In the genomic region with DNA sequence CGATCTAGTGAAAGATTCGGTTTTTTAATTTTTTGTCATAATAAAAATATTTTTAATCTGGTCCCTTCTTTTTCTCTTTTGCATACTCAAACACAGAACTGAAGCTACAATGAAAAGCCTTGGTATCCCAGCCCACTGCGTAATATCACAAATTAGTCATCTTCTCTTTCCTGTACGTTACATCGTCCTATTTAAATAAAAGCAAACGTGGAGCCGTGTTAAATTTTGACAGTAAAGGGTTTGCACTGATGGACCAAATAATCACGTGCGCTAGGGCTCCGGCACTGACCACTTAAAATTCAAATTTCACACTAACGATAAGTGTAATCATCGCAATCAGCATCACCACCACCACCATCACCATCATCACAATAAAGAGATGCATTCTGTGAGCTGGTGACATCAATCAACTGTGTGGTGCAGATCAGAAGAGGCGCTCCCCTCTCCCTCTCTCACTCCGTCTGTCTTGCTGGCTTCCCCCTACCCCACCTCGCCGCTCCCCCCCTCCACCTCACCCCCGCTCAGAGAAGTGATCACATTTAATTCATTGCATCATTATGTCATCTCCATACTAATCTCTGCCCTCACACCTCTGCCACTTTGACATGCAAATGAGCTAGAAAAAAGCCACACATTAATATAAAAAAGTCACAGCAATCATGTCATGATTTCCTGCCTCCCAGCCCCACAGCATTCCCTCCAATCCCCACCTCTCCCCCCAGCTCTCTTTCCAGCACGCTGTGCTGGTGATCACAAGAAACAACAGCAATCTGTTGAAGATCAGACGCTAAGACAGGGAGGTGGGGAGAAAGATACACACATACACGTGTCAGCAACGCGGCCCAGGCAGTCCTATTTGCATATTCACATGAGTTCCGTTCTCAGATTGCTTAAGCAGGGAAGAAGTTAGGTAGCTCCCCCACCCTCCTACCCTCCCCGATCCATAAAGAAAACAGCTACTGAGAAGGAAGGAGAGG, we compare ENCODE assay signal across 11 cellular contexts.
DNase-seq lines count a peak whose midpoint lies in the region; ATAC-seq and TF ChIP-seq lines count a peak whose summit lies in the region.
"Had no signal": no experiment of that assay in that cellular context is flagged by ENCODE, and none has a peak within 500 bp of the region (broad histone marks: within the 10 kb centered on the region; RNA-seq: fewer than 3 reads in every experiment).

No MANE protein-coding gene starts in this region.

- peaks cover 11 to 13% (median 13%) of the 10 kb centered on the region in 3 donors for H3K4me1 Mint-ChIP-seq in naive B cell
- peaks cover 10% of the 10 kb centered on the region for H3K4me1 Mint-ChIP-seq in activated CD4-positive, alpha-beta T cell treated with anti-CD3 and anti-CD28 coated beads, Interleukin-2, amount 10 ng/mL, durations not matched to agents 7 days and 5 days

- H3K27ac Mint-ChIP-seq in naive B cell: peak overlapping the region in 1 of 6 donors; percentile 67
- no peak overlapping the region for H3K27ac Mint-ChIP-seq in activated CD4-positive, alpha-beta T cell treated with anti-CD3 and anti-CD28 coated beads, Interleukin-2, amount 10 ng/mL, durations not matched to agents 7 days and 5 days
- H3K27ac Mint-ChIP-seq: IgD-negative memory B cell; stimulated activated effector memory CD8-positive, alpha-beta T cell treated with anti-CD3 and anti-CD28 coated beads, Interleukin-12 subunit alpha, Interleukin-12 subunit beta, amount 100 ng/mL, for 72 hours had no signal

- H3K9me3 ChIP-seq in adrenal gland (replicated peaks in 1 of 3): no peaks in the 10 kb centered on the region

- no peak for TF ChIP-seq POLR2A in adrenal gland (IDR thresholded peaks at IDR 0.05)

- POLR2A ChIA-PET in HEK293T (lab: Yijun Ruan, JAX): interaction anchor here (1.5 kb wide), 1 partner anchor 9 kb away, joined by 4 read pairs; no protein-coding TSS in a partner anchor
- POLR2A ChIA-PET in activated CD4-positive, alpha-beta T cell treated with anti-CD3 and anti-CD28 coated beads, Interleukin-2, amount 10 ng/mL, durations not matched to agents 7 days and 5 days (lab: Charles Lee): no interaction called here

- TF ChIP-seq CTCF in brain microvascular endothelial cell (IDR thresholded peaks at IDR 0.05; ENCODE audit: low read depth, low read length, missing control alignments) (no peak), adrenal gland (IDR thresholded peaks at IDR 0.05) (no peak)

- no peaks in the 10 kb centered on the region for H3K36me3 Mint-ChIP-seq in naive B cell
- no peaks in the 10 kb centered on the region for H3K36me3 Mint-ChIP-seq in activated CD4-positive, alpha-beta T cell treated with anti-CD3 and anti-CD28 coated beads, Interleukin-2, amount 10 ng/mL, durations not matched to agents 7 days and 5 days (ENCODE audit: low read depth)
- H3K36me3 Mint-ChIP-seq: stimulated activated effector memory CD8-positive, alpha-beta T cell treated with anti-CD3 and anti-CD28 coated beads, Interleukin-12 subunit alpha, Interleukin-12 subunit beta, amount 100 ng/mL, for 72 hours had no signal

- H3K4me3 ChIP-seq in brain microvascular endothelial cell (ENCODE audit: low read depth, low read length) (peak overlapping the region; percentile 27), adrenal gland (peak overlapping the region in 1 of 4 donors; percentile 35)

- no peaks in the 10 kb centered on the region for H3K4me1 ChIP-seq in adrenal gland (replicated peaks in 1 of 2)

- no peak overlapping the region for H3K27ac ChIP-seq in brain microvascular endothelial cell
- H3K27ac ChIP-seq in adrenal gland: no peak overlapping the region

- DNase-seq in D341Med (ENCODE audit: low spot score) (peak; percentile 30), HEK293T (ENCODE audit: extremely low spot score) (peak; percentile 10), brain microvascular endothelial cell (peak; percentile 1), naive B cell (no peak), adrenal gland (no peak), dermis blood vessel endothelial cell (no peak)
- no peak for DNase-seq in activated CD4-positive, alpha-beta T cell treated with anti-CD3 and anti-CD28 coated beads, Interleukin-2, amount 10 ng/mL, durations not matched to agents 7 days and 5 days
- DNase-seq: SHP77 had no signal

- intact Hi-C loops in adrenal gland (cut with DNase I): no loop called here

- H3K27me3 Mint-ChIP-seq in naive B cell: peaks cover 56 to 67% (median 61%) of the 10 kb centered on the region in 3 donors
- H3K27me3 Mint-ChIP-seq in activated CD4-positive, alpha-beta T cell treated with anti-CD3 and anti-CD28 coated beads, Interleukin-2, amount 10 ng/mL, durations not matched to agents 7 days and 5 days: peaks cover 27% of the 10 kb centered on the region

- no peaks in the 10 kb centered on the region for H3K27me3 ChIP-seq in brain microvascular endothelial cell (replicated peaks)
- H3K27me3 ChIP-seq in adrenal gland: peaks cover 13% of the 10 kb centered on the region

- no peak for ATAC-seq in naive B cell (ENCODE audit: low read depth in 2 of 2)
- no peak for ATAC-seq in HG02798 (IDR thresholded peaks at IDR 0.05; ENCODE audit: poor library complexity, unreplicated experiment)
- ATAC-seq: stimulated activated effector memory CD8-positive, alpha-beta T cell treated with anti-CD3 and anti-CD28 coated beads, Interleukin-12 subunit alpha, Interleukin-12 subunit beta, amount 100 ng/mL, for 72 hours had no signal

- CTCF ChIA-PET in HEK293T (lab: Yijun Ruan, JAX): interaction anchor here (1.2 kb wide), 1 partner anchor 12 kb away, joined by 3 read pairs; no protein-coding TSS in a partner anchor
- CTCF ChIA-PET in activated CD4-positive, alpha-beta T cell treated with anti-CD3 and anti-CD28 coated beads, Interleukin-2, amount 10 ng/mL, durations not matched to agents 7 days and 5 days (lab: Charles Lee): interaction anchor here (1.2 kb wide), 1 partner anchor 10 kb away, joined by 3 read pairs; no protein-coding TSS in a partner anchor

- H3K36me3 ChIP-seq in brain microvascular endothelial cell (replicated peaks): no peaks in the 10 kb centered on the region
- H3K36me3 ChIP-seq in adrenal gland (replicated peaks in 1 of 2): no peaks in the 10 kb centered on the region

- in situ Hi-C loops in brain microvascular endothelial cell (cut with HindIII; ENCODE audit: low pct_ligation_motif_present, low sequenced_read_pairs): no loop called here

- H3K4me3 Mint-ChIP-seq in naive B cell: peak overlapping the region in 6 of 8 donors; percentile 4 to 63 (median 19)
- no peak overlapping the region for H3K4me3 Mint-ChIP-seq in activated CD4-positive, alpha-beta T cell treated with anti-CD3 and anti-CD28 coated beads, Interleukin-2, amount 10 ng/mL, durations not matched to agents 7 days and 5 days
- H3K4me3 Mint-ChIP-seq: stimulated activated effector memory CD8-positive, alpha-beta T cell treated with anti-CD3 and anti-CD28 coated beads, Interleukin-12 subunit alpha, Interleukin-12 subunit beta, amount 100 ng/mL, for 72 hours had no signal

- 14 to 19% (median 16%) methylated on average over 24 of the region's 24 CpGs for WGBS in adrenal gland, 4 donors

- H3K9me3 Mint-ChIP-seq in naive B cell: peaks cover 0 to 1% (median 0%) of the 10 kb centered on the region in 7 donors
- no peaks in the 10 kb centered on the region for H3K9me3 Mint-ChIP-seq in activated CD4-positive, alpha-beta T cell treated with anti-CD3 and anti-CD28 coated beads, Interleukin-2, amount 10 ng/mL, durations not matched to agents 7 days and 5 days

TF ChIP-seq in HEK293T, 16 proteins besides CTCF, POLR2A, EP300 and RAD21:
- TF ChIP-seq LEF1 (IDR thresholded peaks at IDR 0.05; ENCODE audit: borderline replicate concordance) (no peak), L3MBTL2 (conservative IDR thresholded peaks at IDR 0.05) (no peak), SP1 (IDR thresholded peaks at IDR 0.05) (no peak), FOXK2 (IDR thresholded peaks at IDR 0.05) (no peak), BHLHE40 (IDR thresholded peaks at IDR 0.05; ENCODE audit: borderline replicate concordance) (no peak), SUZ12 (IDR thresholded peaks at IDR 0.05) (no peak), ZNF384 (IDR thresholded peaks at IDR 0.05) (no peak), ARNT (IDR thresholded peaks at IDR 0.05) (no peak), ELF4 (IDR thresholded peaks at IDR 0.05) (no peak), NFRKB (IDR thresholded peaks at IDR 0.05) (no peak), CTBP1 (IDR thresholded peaks at IDR 0.05; ENCODE audit: borderline replicate concordance) (no peak), FOXA1 (IDR thresholded peaks at IDR 0.05) (no peak), FOXM1 (IDR thresholded peaks at IDR 0.05; ENCODE audit: borderline replicate concordance) (no peak), HDGF (IDR thresholded peaks at IDR 0.05; ENCODE audit: borderline replicate concordance) (no peak), TARDBP (IDR thresholded peaks at IDR 0.05) (no peak)
- TF ChIP-seq, protein P1, sequence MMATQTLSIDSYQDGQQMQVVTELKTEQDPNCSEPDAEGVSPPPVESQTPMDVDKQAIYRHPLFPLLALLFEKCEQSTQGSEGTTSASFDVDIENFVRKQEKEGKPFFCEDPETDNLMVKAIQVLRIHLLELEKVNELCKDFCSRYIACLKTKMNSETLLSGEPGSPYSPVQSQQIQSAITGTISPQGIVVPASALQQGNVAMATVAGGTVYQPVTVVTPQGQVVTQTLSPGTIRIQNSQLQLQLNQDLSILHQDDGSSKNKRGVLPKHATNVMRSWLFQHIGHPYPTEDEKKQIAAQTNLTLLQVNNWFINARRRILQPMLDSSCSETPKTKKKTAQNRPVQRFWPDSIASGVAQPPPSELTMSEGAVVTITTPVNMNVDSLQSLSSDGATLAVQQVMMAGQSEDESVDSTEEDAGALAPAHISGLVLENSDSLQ (IDR thresholded peaks at IDR 0.05): no peak

Comparison
In these comparisons a context has a peak if more than half of its experiments do, and no peak if none do; other contexts are left out.
1. DNase-seq: peak in D341Med (single experiment), HEK293T (single experiment) and brain microvascular endothelial cell (single experiment); none in naive B cell (single experiment), adrenal gland (0 of 7), activated CD4-positive, alpha-beta T cell treated with anti-CD3 and anti-CD28 coated beads, Interleukin-2, amount 10 ng/mL, durations not matched to agents 7 days and 5 days (single experiment) and dermis blood vessel endothelial cell (single experiment).